ENCODE assay signal across 13 cellular contexts in genomic region chr2:96887419-96888081, GRCh38. TPM values are rescaled to one million over a fixed set of nuclear protein-coding genes. Genes with fewer than 3 reads are reported as not detected.
DNase-seq lines count a peak whose midpoint lies in the region; ATAC-seq, FAIRE-seq and TF ChIP-seq lines count a peak whose summit lies in the region.
"Had no signal": no experiment of that assay in that cellular context is flagged by ENCODE, and none has a peak within 500 bp of the region (broad histone marks: within the 10 kb centered on the region; RNA-seq: fewer than 3 reads in every experiment).

No MANE protein-coding gene starts in this region.

- peaks cover 5 to 50% (median 8%) of the 10 kb centered on the region in 4 donors for H3K4me1 Mint-ChIP-seq in CD4-positive, CD25-positive, alpha-beta regulatory T cell
- peaks cover 28% of the 10 kb centered on the region for H3K4me1 Mint-ChIP-seq in activated naive CD4-positive, alpha-beta T cell treated with anti-CD3 and anti-CD28 coated beads for 36 hours (ENCODE audit: low read depth)

- ATAC-seq in CD4-positive, CD25-positive, alpha-beta regulatory T cell (ENCODE audit: low read depth in 2 of 2): no peak
- ATAC-seq in K562 (no peak), HG02885 (IDR thresholded peaks at IDR 0.05; ENCODE audit: poor library complexity, unreplicated experiment) (no peak)
- ATAC-seq: activated CD8-positive, alpha-beta memory T cell treated with anti-CD3 and anti-CD28 coated beads, Interleukin-2, amount 10 ng/mL, durations not matched to agents 7 days and 5 days; natural killer cell had no signal

- no peak overlapping the region for H3K4me3 ChIP-seq in CD4-positive, CD25-positive, alpha-beta regulatory T cell (ENCODE audit: low read depth, low read length)
- H3K4me3 ChIP-seq in K562 (no peak overlapping the region), retinal pigment epithelial cell (ENCODE audit: low read length) (no peak overlapping the region)

- H4K20me1 ChIP-seq in K562 (replicated peaks; ENCODE audit: control insufficient read depth, insufficient read depth, low read length): peaks cover 3% of the 10 kb centered on the region; the same call in 1 of the 2 replicates

- H3K4me3 Mint-ChIP-seq in CD4-positive, CD25-positive, alpha-beta regulatory T cell: peak overlapping the region in 1 of 4 donors; percentile 49
- no peak overlapping the region for H3K4me3 Mint-ChIP-seq in activated naive CD4-positive, alpha-beta T cell treated with anti-CD3 and anti-CD28 coated beads for 36 hours
- H3K4me3 Mint-ChIP-seq: activated CD8-positive, alpha-beta memory T cell treated with anti-CD3 and anti-CD28 coated beads, Interleukin-2, amount 10 ng/mL, durations not matched to agents 7 days and 5 days; natural killer cell; T-helper 1 cell treated with Interleukin-12 subunit alpha and Interleukin-12 subunit beta and Interleukin-4 antibody, amounts not matched to agents 30 μg/mL and 1 μg/mL, for 36 hours had no signal

- BruUV-seq in K562 (replicated peaks; lab: Mats Ljungman, UMichigan): no TSS peak

- H3K27me3 ChIP-seq in CD4-positive, CD25-positive, alpha-beta regulatory T cell (ENCODE audit: control insufficient read depth, insufficient read depth, low read length): no peaks in the 10 kb centered on the region
- no peaks in the 10 kb centered on the region; a peak in 1 of 5 replicates for H3K27me3 ChIP-seq in K562 (ENCODE audit: control insufficient read depth in 2 of 2, insufficient read depth in 2 of 2, low read length in 2 of 2)
- H3K27me3 ChIP-seq: brain microvascular endothelial cell had no signal

- POLR2A ChIA-PET in K562 (lab: Yijun Ruan, JAX): interaction anchor here (0.7 to 6.6 kb wide), 5 partner anchors 8 to 200 kb away, joined by 3 to 73 read pairs (median 4); no protein-coding TSS in a partner anchor

- H3K4me2 ChIP-seq in K562 (ENCODE audit: insufficient read depth, low read length): peak overlapping the region; percentile 7; the same call in 1 of the 2 replicates

- no peaks in the 10 kb centered on the region for H3K9me3 Mint-ChIP-seq in CD4-positive, CD25-positive, alpha-beta regulatory T cell
- H3K9me3 Mint-ChIP-seq in activated naive CD4-positive, alpha-beta T cell treated with anti-CD3 and anti-CD28 coated beads for 36 hours: no peaks in the 10 kb centered on the region
- H3K9me3 Mint-ChIP-seq: natural killer cell; T-helper 1 cell treated with Interleukin-12 subunit alpha and Interleukin-12 subunit beta and Interleukin-4 antibody, amounts not matched to agents 30 μg/mL and 1 μg/mL, for 36 hours had no signal

- no peak for DNase-seq in CD4-positive, CD25-positive, alpha-beta regulatory T cell
- no peak for DNase-seq in K562 (ENCODE audit: extremely low read depth in 1 of 4, low spot score in 3 of 4)
- peak; percentile 57 for DNase-seq in inferior parietal cortex (ENCODE audit: extremely low spot score)
- peak; percentile 51 for DNase-seq in retinal pigment epithelial cell (ENCODE audit: low read depth)
- no peak for DNase-seq in NCI-H446 (lab: John Stamatoyannopoulos, UW)
- DNase-seq in activated naive CD4-positive, alpha-beta T cell treated with anti-CD3 and anti-CD28 coated beads for 36 hours: no peak
- no peak for DNase-seq in NCI-H2107 (lab: John Stamatoyannopoulos, UW)
- DNase-seq: activated CD8-positive, alpha-beta memory T cell treated with anti-CD3 and anti-CD28 coated beads, Interleukin-2, amount 10 ng/mL, durations not matched to agents 7 days and 5 days; brain microvascular endothelial cell; foreskin melanocyte; natural killer cell had no signal

- H3K27ac ChIP-seq in CD4-positive, CD25-positive, alpha-beta regulatory T cell (ENCODE audit: insufficient read depth, low read length, poor library complexity, severe bottlenecking): no peak overlapping the region
- peak overlapping the region; percentile 56; the same call in 2 of the 3 replicates for H3K27ac ChIP-seq in K562 (ENCODE audit: extremely low read depth, low read depth, low read length)
- H3K27ac ChIP-seq: brain microvascular endothelial cell had no signal

- no peak for TF ChIP-seq POLR2A in K562 (conservative IDR thresholded peaks at IDR 0.05)

- peak overlapping the region; percentile 65 to 85 (median 83) for H3K27ac Mint-ChIP-seq in CD4-positive, CD25-positive, alpha-beta regulatory T cell
- no peak overlapping the region for H3K27ac Mint-ChIP-seq in activated naive CD4-positive, alpha-beta T cell treated with anti-CD3 and anti-CD28 coated beads for 36 hours
- H3K27ac Mint-ChIP-seq: activated CD8-positive, alpha-beta memory T cell treated with anti-CD3 and anti-CD28 coated beads, Interleukin-2, amount 10 ng/mL, durations not matched to agents 7 days and 5 days; T-helper 1 cell treated with Interleukin-12 subunit alpha and Interleukin-12 subunit beta and Interleukin-4 antibody, amounts not matched to agents 30 μg/mL and 1 μg/mL, for 36 hours had no signal

- TF ChIP-seq RAD21 in K562 (CRISPR knock-in tag; conservative IDR thresholded peaks at IDR 0.05 in 1 of 2, IDR thresholded peaks at IDR 0.05 in 1 of 2): no peak

- H3K27me3 Mint-ChIP-seq in CD4-positive, CD25-positive, alpha-beta regulatory T cell: no peaks in the 10 kb centered on the region
- H3K27me3 Mint-ChIP-seq in activated naive CD4-positive, alpha-beta T cell treated with anti-CD3 and anti-CD28 coated beads for 36 hours (ENCODE audit: low read depth): no peaks in the 10 kb centered on the region
- H3K27me3 Mint-ChIP-seq: activated CD8-positive, alpha-beta memory T cell treated with anti-CD3 and anti-CD28 coated beads, Interleukin-2, amount 10 ng/mL, durations not matched to agents 7 days and 5 days had no signal

- no peak for FAIRE-seq in K562 (lab: Jason Lieb, UNC)

- no peak for TF ChIP-seq EP300 in K562 (IDR thresholded peaks at IDR 0.05; ENCODE audit: low read length)

- H3K36me3 Mint-ChIP-seq in CD4-positive, CD25-positive, alpha-beta regulatory T cell: no peaks in the 10 kb centered on the region
- no peaks in the 10 kb centered on the region for H3K36me3 Mint-ChIP-seq in activated naive CD4-positive, alpha-beta T cell treated with anti-CD3 and anti-CD28 coated beads for 36 hours (ENCODE audit: low read depth)
- H3K36me3 Mint-ChIP-seq: activated CD8-positive, alpha-beta memory T cell treated with anti-CD3 and anti-CD28 coated beads, Interleukin-2, amount 10 ng/mL, durations not matched to agents 7 days and 5 days; natural killer cell had no signal

- intact Hi-C loops in K562 (cut with micrococcal nuclease): no loop called here
- intact Hi-C loops in activated naive CD4-positive, alpha-beta T cell treated with anti-CD3 and anti-CD28 coated beads for 36 hours (cut with micrococcal nuclease): no loop called here

- 81% methylated on average over 14 of the region's 19 CpGs for WGBS in K562 (ENCODE audit: insufficient coverage, low coverage, missing lambda C conversion rate)

- no peaks in the 10 kb centered on the region for H3K9me3 ChIP-seq in CD4-positive, CD25-positive, alpha-beta regulatory T cell (ENCODE audit: control insufficient read depth in 2 of 2, low read length in 2 of 2)
- H3K9me3 ChIP-seq in K562 (replicated peaks; ENCODE audit: control insufficient read depth, insufficient read depth, low read depth, low read length): no peaks in the 10 kb centered on the region

- no peak overlapping the region for H2AFZ ChIP-seq in K562 (ENCODE audit: low read depth, low read length)

- peak overlapping the region; percentile 5 to 58; a peak in 2 of 4 replicates for H3K9ac ChIP-seq in K562 (ENCODE audit: insufficient read depth in 1 of 2, low read depth in 2 of 2, low read length in 2 of 2)

- in situ Hi-C loops in K562 (cut with MboI): no loop called here

- no peaks in the 10 kb centered on the region for H3K9me1 ChIP-seq in K562 (ENCODE audit: control insufficient read depth, insufficient read depth, low read length)

- H3K4me1 ChIP-seq in CD4-positive, CD25-positive, alpha-beta regulatory T cell (ENCODE audit: control insufficient read depth, insufficient read depth, low read length, poor library complexity, severe bottlenecking): peaks cover 20% of the 10 kb centered on the region
- H3K4me1 ChIP-seq in K562 (replicated peaks in 1 of 2; ENCODE audit: control insufficient read depth in 2 of 2, insufficient read depth in 2 of 2, low read length in 2 of 2): peaks cover 48 to 86% of the 10 kb centered on the region in 2 experiments

- TF ChIP-seq CTCF in K562 (IDR thresholded peaks at IDR 0.05 in 2 of 3, conservative IDR thresholded peaks at IDR 0.05 in 1 of 3; ENCODE audit: insufficient read depth in 2 of 3, low read depth in 1 of 3, low read length in 3 of 3) (no peak), retinal pigment epithelial cell (conservative IDR thresholded peaks at IDR 0.05; ENCODE audit: low read depth, low read length) (no peak)

- H3K79me2 ChIP-seq in K562 (ENCODE audit: control insufficient read depth, insufficient read depth, low read length): peaks cover 78% of the 10 kb centered on the region

- H3K36me3 ChIP-seq in CD4-positive, CD25-positive, alpha-beta regulatory T cell (ENCODE audit: control insufficient read depth, insufficient read depth, low read length): no peaks in the 10 kb centered on the region
- H3K36me3 ChIP-seq in K562 (ENCODE audit: control insufficient read depth, insufficient read depth, low read length): peaks cover 93% of the 10 kb centered on the region
- H3K36me3 ChIP-seq: brain microvascular endothelial cell had no signal

- CTCF ChIA-PET in K562 (lab: Yijun Ruan, JAX; ENCODE audit: low intra/inter-chr PET ratio): no interaction called here
- CTCF ChIA-PET in activated naive CD4-positive, alpha-beta T cell treated with anti-CD3 and anti-CD28 coated beads for 36 hours (lab: Charles Lee): interaction anchor here (0.6 kb wide), 1 partner anchor 29 kb away, joined by 3 read pairs; no protein-coding TSS in a partner anchor

RNA-seq across cellular contexts. Expression of gene SEMA4C, which starts 17.7 kb away (rescaled TPM):
- 23.3 TPM for total RNA-seq in CD4-positive, CD25-positive, alpha-beta regulatory T cell
- 1 to 10 TPM; 1.3 to 3.1 (median 2.2) TPM for polyA plus RNA-seq in CD4-positive, CD25-positive, alpha-beta regulatory T cell
- 229 and 466 TPM in 2 replicates for total RNA-seq in K562 (2011; cell fraction: chromatin; rRNA removed; ENCODE audit: low replicate concordance)
- total RNA-seq in K562 (2011; cell fraction: nucleolus; rRNA removed): 309 and 326 TPM in 2 replicates
- 244 and 282 TPM in 2 replicates for total RNA-seq in K562 (2011; cell fraction: nucleoplasm; rRNA removed)
- 28.8 and 35.6 TPM in 2 replicates for total RNA-seq in K562 (2014; rRNA removed)
- 7.3 and 9.5 TPM in 2 replicates for total RNA-seq in K562 (2014; rRNA removed; fragmentation: Illumina TruSeq; extraction: Trizol)
- total RNA-seq in K562 (2015; rRNA removed; fragmentation: Illumina TruSeq; extraction: Trizol): 23.9 and 24.6 TPM in 2 replicates
- total RNA-seq in K562 (2021): 45.2 and 54.4 TPM in 2 replicates
- 59.7 and 110 TPM in 2 replicates for polyA plus RNA-seq in K562 (2011; rRNA removed)
- polyA plus RNA-seq in K562 (2011; cell fraction: cytosol; rRNA removed): 50.2 and 68.3 TPM in 2 replicates
- polyA plus RNA-seq in K562 (2011; cell fraction: nucleus; rRNA removed): 313 and 392 TPM in 2 replicates
- polyA plus RNA-seq in K562 (2012): 39.1 and 59.5 TPM in 2 replicates
- 21.8 and 29.4 TPM in 2 replicates for polyA plus RNA-seq in K562 (2014; fragmentation: Illumina TruSeq; extraction: Trizol)
- under 1 TPM; 0.32 to 0.89 TPM for polyA plus RNA-seq in K562 (2014; fragmentation: Nextera tagmentation; extraction: Ambion mirVana)
- polyA plus RNA-seq in K562 (2014; rRNA removed): 35.5 and 36.2 TPM in 2 replicates
- 56.4 and 73.7 TPM in 2 replicates for polyA minus RNA-seq in K562 (2011; rRNA and poly(A)+ RNA removed)
- polyA minus RNA-seq in K562 (2011; cell fraction: cytosol; rRNA and poly(A)+ RNA removed): 58.2 and 59.2 TPM in 2 replicates
- polyA minus RNA-seq in K562 (2011; cell fraction: nucleus; rRNA and poly(A)+ RNA removed): 58.7 and 72.1 TPM in 2 replicates
- 1 to 10 TPM; 7.7 to 8.5 TPM for total RNA-seq in activated naive CD4-positive, alpha-beta T cell treated with anti-CD3 and anti-CD28 coated beads for 36 hours

RNA-seq across cellular contexts. Expression of gene ANKRD39, which starts 29.7 kb away (rescaled TPM):
- 31.9 TPM for total RNA-seq in CD4-positive, CD25-positive, alpha-beta regulatory T cell
- polyA plus RNA-seq in CD4-positive, CD25-positive, alpha-beta regulatory T cell: 10 to 100 TPM; 30.2 to 44.4 (median 37.6) TPM
- total RNA-seq in K562 (2011; cell fraction: chromatin; rRNA removed; ENCODE audit: low replicate concordance): 39.7 and 71.7 TPM in 2 replicates
- total RNA-seq in K562 (2011; cell fraction: nucleolus; rRNA removed): 42.2 and 44.1 TPM in 2 replicates
- total RNA-seq in K562 (2011; cell fraction: nucleoplasm; rRNA removed): 34.4 and 37.9 TPM in 2 replicates
- total RNA-seq in K562 (2014; rRNA removed) (33.1 and 50.4 TPM in 2 replicates), K562 (2014; rRNA removed; fragmentation: Illumina TruSeq; extraction: Trizol) (5.7 and 8.2 TPM in 2 replicates), K562 (2015; rRNA removed; fragmentation: Illumina TruSeq; extraction: Trizol) (21.2 and 21.9 TPM in 2 replicates), K562 (2021) (29.8 and 31.2 TPM in 2 replicates)
- polyA plus RNA-seq in K562 (2011; rRNA removed) (23.8 and 33.3 TPM in 2 replicates), K562 (2014; fragmentation: Illumina TruSeq; extraction: Trizol) (15.0 and 22.7 TPM in 2 replicates), K562 (2014; fragmentation: Nextera tagmentation; extraction: Ambion mirVana) (10 to 100 TPM; 16.7 to 26.0 TPM), K562 (2014; rRNA removed) (28.1 and 48.3 TPM in 2 replicates)
- 27.1 and 60.5 TPM in 2 replicates for polyA plus RNA-seq in K562 (2011; cell fraction: cytosol; rRNA removed)
- 58.3 and 92.0 TPM in 2 replicates for polyA plus RNA-seq in K562 (2011; cell fraction: nucleus; rRNA removed)
- 28.4 and 31.7 TPM in 2 replicates for polyA plus RNA-seq in K562 (2012)
- 6.6 and 8.9 TPM in 2 replicates for polyA minus RNA-seq in K562 (2011; rRNA and poly(A)+ RNA removed)
- polyA minus RNA-seq in K562 (2011; cell fraction: cytosol; rRNA and poly(A)+ RNA removed): 7.1 and 9.9 TPM in 2 replicates
- 15.1 and 21.2 TPM in 2 replicates for polyA minus RNA-seq in K562 (2011; cell fraction: nucleus; rRNA and poly(A)+ RNA removed)
- total RNA-seq in activated naive CD4-positive, alpha-beta T cell treated with anti-CD3 and anti-CD28 coated beads for 36 hours: 10 to 100 TPM; 25.0 to 27.3 TPM

RNA-seq across cellular contexts. Expression of gene ANKRD23, which starts 43.7 kb away (rescaled TPM):
- 16.4 TPM for total RNA-seq in CD4-positive, CD25-positive, alpha-beta regulatory T cell
- polyA plus RNA-seq in CD4-positive, CD25-positive, alpha-beta regulatory T cell: 1 to 10 TPM in 1 of 4 donors, under 1 TPM in 3; 0.68 to 1.1 (median 0.90) TPM
- total RNA-seq in K562 (2011; cell fraction: chromatin; rRNA removed; ENCODE audit: low replicate concordance): 20.7 and 42.5 TPM in 2 replicates
- 27.0 and 27.3 TPM in 2 replicates for total RNA-seq in K562 (2011; cell fraction: nucleolus; rRNA removed)
- 19.0 and 21.1 TPM in 2 replicates for total RNA-seq in K562 (2011; cell fraction: nucleoplasm; rRNA removed)
- total RNA-seq in K562 (2014; rRNA removed): 2.7 and 3.1 TPM in 2 replicates
- 1.8 and 2.0 TPM in 2 replicates for total RNA-seq in K562 (2014; rRNA removed; fragmentation: Illumina TruSeq; extraction: Trizol)
- 2.9 and 4.5 TPM in 2 replicates for total RNA-seq in K562 (2015; rRNA removed; fragmentation: Illumina TruSeq; extraction: Trizol)
- total RNA-seq in K562 (2021): 2.8 and 4.1 TPM in 2 replicates
- polyA plus RNA-seq in K562 (2011; rRNA removed): 4.8 and 7.5 TPM in 2 replicates
- polyA plus RNA-seq in K562 (2011; cell fraction: cytosol; rRNA removed): 2.9 and 5.5 TPM in 2 replicates
- 40.8 and 73.8 TPM in 2 replicates for polyA plus RNA-seq in K562 (2011; cell fraction: nucleus; rRNA removed)
- 3.4 and 10.6 TPM in 2 replicates for polyA plus RNA-seq in K562 (2012)
- 2.7 and 3.1 TPM in 2 replicates for polyA plus RNA-seq in K562 (2014; fragmentation: Illumina TruSeq; extraction: Trizol)
- under 1 TPM; 0.32 to 0.34 TPM for polyA plus RNA-seq in K562 (2014; fragmentation: Nextera tagmentation; extraction: Ambion mirVana)
- polyA plus RNA-seq in K562 (2014; rRNA removed): 4.5 and 5.8 TPM in 2 replicates
- polyA minus RNA-seq in K562 (2011; rRNA and poly(A)+ RNA removed): 1.2 and 2.2 TPM in 2 replicates
- polyA minus RNA-seq in K562 (2011; cell fraction: cytosol; rRNA and poly(A)+ RNA removed): 0.95 and 2.6 TPM in 2 replicates
- polyA minus RNA-seq in K562 (2011; cell fraction: nucleus; rRNA and poly(A)+ RNA removed): 6.3 and 6.9 TPM in 2 replicates
- 1 to 10 TPM; 3.3 to 4.2 TPM for total RNA-seq in activated naive CD4-positive, alpha-beta T cell treated with anti-CD3 and anti-CD28 coated beads for 36 hours

Comparison
In these comparisons a context has a peak if more than half of its experiments do, and no peak if none do; other contexts are left out.
1. DNase-seq: peak in inferior parietal cortex (single experiment) and retinal pigment epithelial cell (single experiment); none in CD4-positive, CD25-positive, alpha-beta regulatory T cell (0 of 3), K562 (0 of 4), NCI-H446 (0 of 2), activated naive CD4-positive, alpha-beta T cell treated with anti-CD3 and anti-CD28 coated beads for 36 hours (single experiment) and NCI-H2107 (single experiment).